In the genomic region with DNA sequence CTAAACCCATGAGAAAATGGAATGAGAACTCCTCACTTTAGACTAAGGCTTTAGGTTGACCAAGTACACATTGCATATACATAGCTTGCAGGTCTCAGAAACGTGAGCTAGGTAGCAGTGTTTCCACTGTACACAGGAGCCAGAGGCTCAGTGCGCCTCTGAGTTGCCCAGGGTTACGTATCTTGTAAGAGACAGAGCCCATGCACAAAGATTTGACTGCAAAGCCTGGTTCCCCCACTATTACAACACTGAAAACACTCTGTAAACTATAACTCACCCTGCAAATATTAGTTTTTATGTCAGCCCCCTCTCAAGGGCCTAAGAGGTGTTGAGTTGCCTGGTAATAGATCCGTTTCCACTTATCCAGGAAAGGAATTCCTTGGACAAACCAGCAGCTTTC, we compare ENCODE assay signal across 16 cellular contexts. TPM values are rescaled to one million over a fixed set of nuclear protein-coding genes. Genes with fewer than 3 reads are reported as not detected.
DNase-seq lines count a peak whose midpoint lies in the region; ATAC-seq and TF ChIP-seq lines count a peak whose summit lies in the region.
"Had no signal": no experiment of that assay in that cellular context is flagged by ENCODE, and none has a peak within 500 bp of the region (broad histone marks: within the 10 kb centered on the region; RNA-seq: fewer than 3 reads in every experiment).

No MANE protein-coding gene starts in this region.

- no peaks in the 10 kb centered on the region for H3K9me3 ChIP-seq in mucosa of descending colon
- H3K9me3 ChIP-seq: SK-N-SH, testis had no signal

- H3K36me3 ChIP-seq in mucosa of descending colon (ENCODE audit: low read depth) = no peaks in the 10 kb centered on the region

- ATAC-seq in HG03354 (IDR thresholded peaks at IDR 0.05; ENCODE audit: poor library complexity, severe bottlenecking, unreplicated experiment) (peak; percentile 47), mucosa of descending colon (peak; percentile 19), HG03139 (IDR thresholded peaks at IDR 0.05; ENCODE audit: unreplicated experiment) (no peak), HG03439 (IDR thresholded peaks at IDR 0.05; ENCODE audit: unreplicated experiment) (no peak)

- DNase-seq in DMS53 treated with DMSO at 0.1 percent for 48 hours (lab: John Stamatoyannopoulos, UW; ENCODE audit: unreplicated experiment) (peak; percentile 57), RPMI8226 (peak; percentile 70), mucosa of descending colon (no peak), AG08395 (ENCODE audit: low spot score) (no peak), GF-D8 (lab: John Stamatoyannopoulos, UW) (no peak)
- DNase-seq: activated CD4-positive, alpha-beta T cell treated with anti-CD3 and anti-CD28 coated beads for 4 hours; H7; NCI-H1436 treated with DMSO at 0.1 percent for 48 hours; NCI-H526; SK-N-SH; stimulated activated CD4-positive, alpha-beta T cell treated with anti-CD3 and anti-CD28 coated beads, Interleukin-4, amount 100 ng/mL, for 24 hours; testis had no signal

- intact Hi-C loops in mucosa of descending colon (cut with DNase I, micrococcal nuclease) = no loop called here

- no peak for TF ChIP-seq CTCF in mucosa of descending colon (IDR thresholded peaks at IDR 0.05)

- no peak overlapping the region for H3K4me3 ChIP-seq in mucosa of descending colon
- H3K4me3 ChIP-seq: testis had no signal

- no peaks in the 10 kb centered on the region for H3K4me1 ChIP-seq in mucosa of descending colon (ENCODE audit: low read depth)
- H3K4me1 ChIP-seq: testis had no signal

RNA-seq across cellular contexts. Expression of a gene that starts 25.5 kb away (rescaled TPM):
- 10 to 100 TPM; 16.5 to 37.4 (median 32.1) TPM for total RNA-seq in mucosa of descending colon
- total RNA-seq: myocyte had no signal

Comparison
In these comparisons a context has a peak if more than half of its experiments do, and no peak if none do; other contexts are left out.
1. DNase-seq: peak in DMS53 treated with DMSO at 0.1 percent for 48 hours (single experiment) and RPMI8226 (single experiment); none in mucosa of descending colon (0 of 3), AG08395 (single experiment) and GF-D8 (single experiment).
2. ATAC-seq: peak in HG03354 (single experiment) and mucosa of descending colon (single experiment); none in HG03139 (single experiment) and HG03439 (single experiment).